In genomic region chr20:45842169-45842812, GRCh38 we compare ENCODE assay signal across 9 cellular contexts. TPM values are rescaled to one million over a fixed set of nuclear protein-coding genes. Genes with fewer than 3 reads are reported as not detected.
DNase-seq lines count a peak whose midpoint lies in the region; ATAC-seq lines count a peak whose summit lies in the region.
"Had no signal": no experiment of that assay in that cellular context is flagged by ENCODE, and none has a peak within 500 bp of the region (broad histone marks: within the 10 kb centered on the region; RNA-seq: fewer than 3 reads in every experiment).

No MANE protein-coding gene starts in this region.

- peaks cover 17 to 43% of the 10 kb centered on the region in 2 donors for H3K36me3 Mint-ChIP-seq in CD4-positive, alpha-beta memory T cell

- peaks cover 4 to 75% (median 62%) of the 10 kb centered on the region in 5 donors for H3K36me3 ChIP-seq in subcutaneous abdominal adipose tissue (ENCODE audit: control insufficient read depth in 5 of 5, insufficient read depth in 5 of 5, low read length in 5 of 5)
- H3K36me3 ChIP-seq in CD4-positive, alpha-beta memory T cell (ENCODE audit: insufficient read depth, low read length) = peaks cover 50% of the 10 kb centered on the region

- peak overlapping the region; percentile 69 for H3K27ac ChIP-seq in subcutaneous abdominal adipose tissue (ENCODE audit: low read depth, low read length)
- H3K27ac ChIP-seq in CD4-positive, alpha-beta memory T cell (ENCODE audit: low read depth, low read length) = no peak overlapping the region

- CTCF ChIA-PET in CD4-positive, alpha-beta memory T cell (lab: Charles Lee; ENCODE audit: partially characterized antibody) = no interaction called here

- no peaks in the 10 kb centered on the region for H3K27me3 Mint-ChIP-seq in CD4-positive, alpha-beta memory T cell

- no peaks in the 10 kb centered on the region for H3K4me1 Mint-ChIP-seq in CD4-positive, alpha-beta memory T cell

- DNase-seq in MV-4-11 (lab: John Stamatoyannopoulos, UW) = peak; percentile 88
- peak; percentile 75 for DNase-seq in germinal center (ENCODE audit: low spot score)
- DNase-seq in NCI-H2171 treated with DMSO at 0.1 percent for 48 hours (lab: John Stamatoyannopoulos, UW) = no peak
- no peak for DNase-seq in NCI-H2227 (lab: John Stamatoyannopoulos, UW; ENCODE audit: unreplicated experiment)
- DNase-seq in CD4-positive, alpha-beta memory T cell = no peak
- DNase-seq: NCI-H226 had no signal

- H3K27ac Mint-ChIP-seq in CD4-positive, alpha-beta memory T cell = peak overlapping the region in 1 of 7 donors; percentile 35

- no peak overlapping the region for H3K4me3 ChIP-seq in subcutaneous abdominal adipose tissue (ENCODE audit: low read depth in 1 of 5, low read length in 5 of 5)
- no peak overlapping the region for H3K4me3 ChIP-seq in CD4-positive, alpha-beta memory T cell (ENCODE audit: low read length in 2 of 2)

- POLR2A ChIA-PET in CD4-positive, alpha-beta memory T cell (lab: Charles Lee; ENCODE audit: partially characterized antibody) = interaction anchor here (0.8 kb wide), 1 partner anchor 17 kb away, joined by 3 read pairs; no protein-coding TSS in a partner anchor

- peaks cover 4 to 46% (median 25%) of the 10 kb centered on the region in 5 donors for H3K4me1 ChIP-seq in subcutaneous abdominal adipose tissue (ENCODE audit: control insufficient read depth in 5 of 5, insufficient read depth in 5 of 5, low read length in 5 of 5)
- H3K4me1 ChIP-seq in CD4-positive, alpha-beta memory T cell (ENCODE audit: insufficient read depth, low read length) = no peaks in the 10 kb centered on the region

- H3K9me3 Mint-ChIP-seq in CD4-positive, alpha-beta memory T cell = no peaks in the 10 kb centered on the region

- H3K27me3 ChIP-seq in subcutaneous abdominal adipose tissue (ENCODE audit: control insufficient read depth in 5 of 5, insufficient read depth in 4 of 5, low read length in 5 of 5) = no peaks in the 10 kb centered on the region
- H3K27me3 ChIP-seq in CD4-positive, alpha-beta memory T cell (ENCODE audit: insufficient read depth, low read length) = no peaks in the 10 kb centered on the region

- intact Hi-C loops in CD4-positive, alpha-beta memory T cell (cut with micrococcal nuclease) = no loop called here

- peak overlapping the region in 3 of 5 donors; percentile 1 to 29 (median 23) for H3K9ac ChIP-seq in subcutaneous abdominal adipose tissue (ENCODE audit: low read length in 5 of 5)

- ATAC-seq in GM19351 (IDR thresholded peaks at IDR 0.05; ENCODE audit: unreplicated experiment) = peak; percentile 84
- no peak for ATAC-seq in GM18870 (IDR thresholded peaks at IDR 0.05; ENCODE audit: unreplicated experiment)

- no peak overlapping the region for H3K4me3 Mint-ChIP-seq in CD4-positive, alpha-beta memory T cell

- no peaks in the 10 kb centered on the region for H3K9me3 ChIP-seq in subcutaneous abdominal adipose tissue (ENCODE audit: control insufficient read depth in 5 of 5, low read length in 5 of 5)
- no peaks in the 10 kb centered on the region for H3K9me3 ChIP-seq in CD4-positive, alpha-beta memory T cell (ENCODE audit: control insufficient read depth in 1 of 2, low read length in 2 of 2)

RNA-seq across cellular contexts. Expression of gene SNX21, which starts 8.7 kb away (rescaled TPM):
- total RNA-seq in CD4-positive, alpha-beta memory T cell = 1 to 10 TPM; 2.6 to 3.5 TPM
- 1 to 10 TPM in 1 of 2 donors, under 1 TPM in 1; 0.20 to 1.8 TPM for polyA plus RNA-seq in CD4-positive, alpha-beta memory T cell

RNA-seq across cellular contexts. Expression of gene ACOT8, which starts 14.9 kb away (rescaled TPM):
- 10 to 100 TPM; 30.6 to 33.4 TPM for total RNA-seq in CD4-positive, alpha-beta memory T cell
- 10 to 100 TPM; 38.0 to 54.3 TPM for polyA plus RNA-seq in CD4-positive, alpha-beta memory T cell

RNA-seq across cellular contexts. Expression of gene ZSWIM3, which starts 15.1 kb away (rescaled TPM):
- total RNA-seq in CD4-positive, alpha-beta memory T cell = 1 to 10 TPM; 6.7 to 7.1 TPM
- 1 to 10 TPM in 1 of 2 donors, under 1 TPM in 1; 0.77 to 2.5 TPM for polyA plus RNA-seq in CD4-positive, alpha-beta memory T cell

RNA-seq across cellular contexts. Expression of gene TNNC2, which starts 15.2 kb away (rescaled TPM):
- not detected for total RNA-seq in CD4-positive, alpha-beta memory T cell
- under 1 TPM; 0.61 to 0.67 TPM for polyA plus RNA-seq in CD4-positive, alpha-beta memory T cell

RNA-seq across cellular contexts. Expression of gene UBE2C, which starts 29.8 kb away (rescaled TPM):
- under 1 TPM; 0.55 to 0.61 TPM for total RNA-seq in CD4-positive, alpha-beta memory T cell
- under 1 TPM in 1 of 2 donors, not detected in 1; 0.36 TPM for polyA plus RNA-seq in CD4-positive, alpha-beta memory T cell

Comparison
In these comparisons a context has a peak if more than half of its experiments do, and no peak if none do; other contexts are left out.
1. DNase-seq: peak in MV-4-11 (single experiment) and germinal center (single experiment); none in NCI-H2171 treated with DMSO at 0.1 percent for 48 hours (single experiment), NCI-H2227 (single experiment) and CD4-positive, alpha-beta memory T cell (0 of 5).